10 cellular contexts compared by ENCODE assay signal in the genomic region with DNA sequence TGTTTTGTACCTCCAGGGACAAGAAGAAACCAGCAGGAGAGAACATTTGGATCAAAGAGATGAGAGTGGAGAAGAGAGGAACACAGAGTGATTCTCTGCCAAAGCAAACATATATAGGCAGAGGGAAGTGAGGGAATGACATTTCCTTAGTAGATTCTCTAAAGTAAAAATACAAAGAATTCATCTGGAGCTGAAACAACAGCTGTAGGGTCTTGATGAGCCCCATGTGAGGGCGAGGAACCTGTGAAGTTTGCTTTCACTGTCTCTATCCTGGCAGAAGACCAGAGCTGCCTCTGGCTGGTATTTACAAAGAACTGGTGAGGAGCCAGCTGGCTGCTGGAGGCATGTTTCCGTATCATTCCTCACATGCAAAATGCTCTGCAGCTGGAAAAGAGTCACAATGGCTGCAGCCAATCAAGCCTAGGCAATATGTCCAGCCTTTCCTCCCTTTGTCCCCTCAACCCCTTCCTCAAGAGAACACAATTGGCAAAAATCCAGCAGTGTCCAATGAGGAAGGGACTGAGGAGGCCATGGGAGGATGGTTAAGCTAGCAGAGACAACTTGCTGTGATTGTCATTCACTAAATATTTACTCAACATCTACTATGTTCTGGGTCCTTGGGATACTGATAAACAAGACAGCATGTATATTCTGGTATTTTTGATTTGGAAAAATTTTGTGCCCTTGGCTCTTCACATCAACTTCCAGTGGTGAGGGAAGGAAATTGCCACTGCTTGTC.
DNase-seq lines count a peak whose midpoint lies in the region; ATAC-seq and TF ChIP-seq lines count a peak whose summit lies in the region.
"Had no signal": no experiment of that assay in that cellular context is flagged by ENCODE, and none has a peak within 500 bp of the region (broad histone marks: within the 10 kb centered on the region; RNA-seq: fewer than 3 reads in every experiment).

No MANE protein-coding gene starts in this region.

- H3K4me2 ChIP-seq in HCT116 (ENCODE audit: low read length) = peak overlapping the region; percentile 49

- no peak for DNase-seq in HCT116 (ENCODE audit: low read depth, low spot score)
- peak; percentile 66 to 85 for DNase-seq in heart right ventricle
- DNase-seq in skeletal muscle cell (ENCODE audit: low read depth) = peak; percentile 93
- DNase-seq in activated CD8-positive, alpha-beta memory T cell treated with anti-CD3 and anti-CD28 coated beads for 24 hours = no peak
- no peak for DNase-seq in DMS79 (lab: John Stamatoyannopoulos, UW)
- DNase-seq in stimulated activated CD4-positive, alpha-beta T cell treated with anti-CD3 and anti-CD28 coated beads, Interleukin-4, amount 100 ng/mL, for 24 hours = no peak
- no peak for DNase-seq in glomerular visceral epithelial cell (ENCODE audit: extremely low spot score)
- DNase-seq: stimulated activated CD8-positive, alpha-beta memory T cell treated with anti-CD3 and anti-CD28 coated beads, Interleukin-4, amount 100 ng/mL, for 48 hours had no signal

- intact Hi-C loops in HCT116 (cut with micrococcal nuclease) = no loop called here
- intact Hi-C loops in heart right ventricle (cut with DNase I) = loop anchor here in 2 of 10 donors (1.0 to 2.0 kb wide), 2 partner anchors 121 to 122 kb away; a partner anchor contains a TSS

- H3K4me1 ChIP-seq in HCT116 (ENCODE audit: control insufficient read depth in 1 of 2, insufficient read depth in 2 of 2, low read length in 2 of 2) (peaks cover 30 to 56% of the 10 kb centered on the region in 2 experiments), heart right ventricle (peaks cover 3 to 44% (median 25%) of the 10 kb centered on the region in 9 donors)

- H3K9ac ChIP-seq in HCT116 (ENCODE audit: low read length) = peak overlapping the region; percentile 36

- H3K9me3 ChIP-seq in HCT116 (ENCODE audit: control insufficient read depth in 1 of 2, insufficient read depth in 1 of 2, low read depth in 1 of 2, low read length in 2 of 2) = no peaks in the 10 kb centered on the region
- no peaks in the 10 kb centered on the region for H3K9me3 ChIP-seq in heart right ventricle
- H3K9me3 ChIP-seq: SJSA1 had no signal

- TF ChIP-seq POLR2A in HCT116 (IDR thresholded peaks at IDR 0.05; ENCODE audit: borderline replicate concordance, extremely low read depth, insufficient read depth, insufficient read length) = no peak

- H3K4me3 ChIP-seq in HCT116 (replicated peaks in 1 of 2; ENCODE audit: low read depth in 1 of 2, low read length in 2 of 2) (no peak overlapping the region), heart right ventricle (no peak overlapping the region), skeletal muscle cell (ENCODE audit: low read depth, low read length) (no peak overlapping the region)
- H3K4me3 ChIP-seq: SJSA1 had no signal

- H4K20me1 ChIP-seq in HCT116 (ENCODE audit: insufficient read depth) = no peaks in the 10 kb centered on the region

- no TSS peak for BruUV-seq in HCT116 (replicated peaks; lab: Mats Ljungman, UMichigan)

- CTCF ChIA-PET in HCT116 (lab: Charles Lee) = no interaction called here

- 2 to 9% methylated on average over 2 of the region's 2 CpGs for WGBS in heart right ventricle, 2 donors

- POLR2A ChIA-PET in HCT116 (lab: Charles Lee) = interaction anchor here (1.0 to 1.3 kb wide), 2 partner anchors 18 to 116 kb away, joined by 3 to 4 read pairs; no protein-coding TSS in a partner anchor

- RAD21 ChIA-PET in HCT116 (lab: Charles Lee; ENCODE audit: low non-redundant PET in 1 of 2, low total read pairs in 2 of 2, uncharacterized antibody in 2 of 2, unreplicated experiment in 2 of 2) = no interaction called here

- ATAC-seq in HCT116 (peak; percentile 61), SK-N-SH treated with all-trans-retinoic acid at 6 μM for 48 hours (peak; percentile 78), heart right ventricle (peak; percentile 76 to 85 (median 84))

- H3K9me2 ChIP-seq in HCT116 (ENCODE audit: insufficient read depth) = no peaks in the 10 kb centered on the region

- H3K79me2 ChIP-seq in HCT116 (ENCODE audit: insufficient read depth, low read length) = no peaks in the 10 kb centered on the region

- no peaks in the 10 kb centered on the region for H3K36me3 ChIP-seq in HCT116 (ENCODE audit: control insufficient read depth in 1 of 2, insufficient read depth in 2 of 2, low read length in 2 of 2)
- H3K36me3 ChIP-seq in heart right ventricle = no peaks in the 10 kb centered on the region
- H3K36me3 ChIP-seq: SJSA1 had no signal

- TF ChIP-seq RAD21 in HCT116 (IDR thresholded peaks at IDR 0.05; ENCODE audit: low read depth) = no peak

- H2AFZ ChIP-seq in HCT116 (ENCODE audit: low read depth, low read length, poor library complexity, severe bottlenecking) = no peak overlapping the region

- no peak for TF ChIP-seq CTCF in HCT116 (IDR thresholded peaks at IDR 0.05 in 2 of 3, conservative IDR thresholded peaks at IDR 0.05 in 1 of 3; ENCODE audit: borderline replicate concordance in 1 of 3, insufficient read depth in 1 of 3, low read depth in 2 of 3, low read length in 2 of 3)
- TF ChIP-seq CTCF in heart right ventricle (IDR thresholded peaks at IDR 0.05) = no peak

- H3K27me3 ChIP-seq in HCT116 (ENCODE audit: insufficient read depth, low read length) = no peaks in the 10 kb centered on the region
- no peaks in the 10 kb centered on the region for H3K27me3 ChIP-seq in heart right ventricle
- H3K27me3 ChIP-seq: SJSA1 had no signal

- peak overlapping the region; percentile 93 for H3K27ac ChIP-seq in HCT116 (ENCODE audit: low read depth, low read length)
- peak overlapping the region; percentile 1 to 74 (median 56) for H3K27ac ChIP-seq in heart right ventricle
- H3K27ac ChIP-seq: SJSA1 had no signal

TF ChIP-seq in HCT116, 20 proteins besides CTCF, POLR2A, EP300 and RAD21 (continues in another document):
- TF ChIP-seq SRF (IDR thresholded peaks at IDR 0.05; ENCODE audit: low read depth) (no peak), JUND (IDR thresholded peaks at IDR 0.05) (peak; percentile 3; the same call in 1 of the 2 replicates), TCF7L2 (IDR thresholded peaks at IDR 0.05; ENCODE audit: borderline replicate concordance, extremely low read depth, insufficient read depth, insufficient read length) (peak; percentile 70), FOSL1 (IDR thresholded peaks at IDR 0.05; ENCODE audit: low read depth) (no peak)
- TF ChIP-seq, protein P1, sequence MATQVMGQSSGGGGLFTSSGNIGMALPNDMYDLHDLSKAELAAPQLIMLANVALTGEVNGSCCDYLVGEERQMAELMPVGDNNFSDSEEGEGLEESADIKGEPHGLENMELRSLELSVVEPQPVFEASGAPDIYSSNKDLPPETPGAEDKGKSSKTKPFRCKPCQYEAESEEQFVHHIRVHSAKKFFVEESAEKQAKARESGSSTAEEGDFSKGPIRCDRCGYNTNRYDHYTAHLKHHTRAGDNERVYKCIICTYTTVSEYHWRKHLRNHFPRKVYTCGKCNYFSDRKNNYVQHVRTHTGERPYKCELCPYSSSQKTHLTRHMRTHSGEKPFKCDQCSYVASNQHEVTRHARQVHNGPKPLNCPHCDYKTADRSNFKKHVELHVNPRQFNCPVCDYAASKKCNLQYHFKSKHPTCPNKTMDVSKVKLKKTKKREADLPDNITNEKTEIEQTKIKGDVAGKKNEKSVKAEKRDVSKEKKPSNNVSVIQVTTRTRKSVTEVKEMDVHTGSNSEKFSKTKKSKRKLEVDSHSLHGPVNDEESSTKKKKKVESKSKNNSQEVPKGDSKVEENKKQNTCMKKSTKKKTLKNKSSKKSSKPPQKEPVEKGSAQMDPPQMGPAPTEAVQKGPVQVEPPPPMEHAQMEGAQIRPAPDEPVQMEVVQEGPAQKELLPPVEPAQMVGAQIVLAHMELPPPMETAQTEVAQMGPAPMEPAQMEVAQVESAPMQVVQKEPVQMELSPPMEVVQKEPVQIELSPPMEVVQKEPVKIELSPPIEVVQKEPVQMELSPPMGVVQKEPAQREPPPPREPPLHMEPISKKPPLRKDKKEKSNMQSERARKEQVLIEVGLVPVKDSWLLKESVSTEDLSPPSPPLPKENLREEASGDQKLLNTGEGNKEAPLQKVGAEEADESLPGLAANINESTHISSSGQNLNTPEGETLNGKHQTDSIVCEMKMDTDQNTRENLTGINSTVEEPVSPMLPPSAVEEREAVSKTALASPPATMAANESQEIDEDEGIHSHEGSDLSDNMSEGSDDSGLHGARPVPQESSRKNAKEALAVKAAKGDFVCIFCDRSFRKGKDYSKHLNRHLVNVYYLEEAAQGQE (IDR thresholded peaks at IDR 0.05; ENCODE audit: low read depth) = no peak

TF ChIP-seq in SK-N-SH treated with all-trans-retinoic acid at 6 μM for 48 hours, 23 proteins besides CTCF, POLR2A, EP300 and RAD21 (continues in another document):
- TF ChIP-seq PPARA (CRISPR knock-in tag; IDR thresholded peaks at IDR 0.05; ENCODE audit: borderline replicate concordance) (no peak), TCF4 (CRISPR knock-in tag; IDR thresholded peaks at IDR 0.05; ENCODE audit: borderline replicate concordance) (no peak), RARB (CRISPR knock-in tag; IDR thresholded peaks at IDR 0.05) (no peak), ZC3H10 (CRISPR knock-in tag; IDR thresholded peaks at IDR 0.05) (no peak)
- TF ChIP-seq, protein P2, sequence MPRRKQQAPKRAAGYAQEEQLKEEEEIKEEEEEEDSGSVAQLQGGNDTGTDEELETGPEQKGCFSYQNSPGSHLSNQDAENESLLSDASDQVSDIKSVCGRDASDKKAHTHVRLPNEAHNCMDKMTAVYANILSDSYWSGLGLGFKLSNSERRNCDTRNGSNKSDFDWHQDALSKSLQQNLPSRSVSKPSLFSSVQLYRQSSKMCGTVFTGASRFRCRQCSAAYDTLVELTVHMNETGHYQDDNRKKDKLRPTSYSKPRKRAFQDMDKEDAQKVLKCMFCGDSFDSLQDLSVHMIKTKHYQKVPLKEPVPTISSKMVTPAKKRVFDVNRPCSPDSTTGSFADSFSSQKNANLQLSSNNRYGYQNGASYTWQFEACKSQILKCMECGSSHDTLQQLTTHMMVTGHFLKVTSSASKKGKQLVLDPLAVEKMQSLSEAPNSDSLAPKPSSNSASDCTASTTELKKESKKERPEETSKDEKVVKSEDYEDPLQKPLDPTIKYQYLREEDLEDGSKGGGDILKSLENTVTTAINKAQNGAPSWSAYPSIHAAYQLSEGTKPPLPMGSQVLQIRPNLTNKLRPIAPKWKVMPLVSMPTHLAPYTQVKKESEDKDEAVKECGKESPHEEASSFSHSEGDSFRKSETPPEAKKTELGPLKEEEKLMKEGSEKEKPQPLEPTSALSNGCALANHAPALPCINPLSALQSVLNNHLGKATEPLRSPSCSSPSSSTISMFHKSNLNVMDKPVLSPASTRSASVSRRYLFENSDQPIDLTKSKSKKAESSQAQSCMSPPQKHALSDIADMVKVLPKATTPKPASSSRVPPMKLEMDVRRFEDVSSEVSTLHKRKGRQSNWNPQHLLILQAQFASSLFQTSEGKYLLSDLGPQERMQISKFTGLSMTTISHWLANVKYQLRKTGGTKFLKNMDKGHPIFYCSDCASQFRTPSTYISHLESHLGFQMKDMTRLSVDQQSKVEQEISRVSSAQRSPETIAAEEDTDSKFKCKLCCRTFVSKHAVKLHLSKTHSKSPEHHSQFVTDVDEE (CRISPR knock-in tag; IDR thresholded peaks at IDR 0.05) = no peak

Comparison
In these comparisons a context has a peak if more than half of its experiments do, and no peak if none do; other contexts are left out.
1. DNase-seq: peak in heart right ventricle (2 of 2) and skeletal muscle cell (single experiment); none in HCT116 (single experiment), activated CD8-positive, alpha-beta memory T cell treated with anti-CD3 and anti-CD28 coated beads for 24 hours (single experiment), DMS79 (single experiment), stimulated activated CD4-positive, alpha-beta T cell treated with anti-CD3 and anti-CD28 coated beads, Interleukin-4, amount 100 ng/mL, for 24 hours (single experiment) and glomerular visceral epithelial cell (single experiment).
2. Peak in every context shown above with its lines, with median percentiles within 50 percentile points of each other: ATAC-seq.